In the genomic region with DNA sequence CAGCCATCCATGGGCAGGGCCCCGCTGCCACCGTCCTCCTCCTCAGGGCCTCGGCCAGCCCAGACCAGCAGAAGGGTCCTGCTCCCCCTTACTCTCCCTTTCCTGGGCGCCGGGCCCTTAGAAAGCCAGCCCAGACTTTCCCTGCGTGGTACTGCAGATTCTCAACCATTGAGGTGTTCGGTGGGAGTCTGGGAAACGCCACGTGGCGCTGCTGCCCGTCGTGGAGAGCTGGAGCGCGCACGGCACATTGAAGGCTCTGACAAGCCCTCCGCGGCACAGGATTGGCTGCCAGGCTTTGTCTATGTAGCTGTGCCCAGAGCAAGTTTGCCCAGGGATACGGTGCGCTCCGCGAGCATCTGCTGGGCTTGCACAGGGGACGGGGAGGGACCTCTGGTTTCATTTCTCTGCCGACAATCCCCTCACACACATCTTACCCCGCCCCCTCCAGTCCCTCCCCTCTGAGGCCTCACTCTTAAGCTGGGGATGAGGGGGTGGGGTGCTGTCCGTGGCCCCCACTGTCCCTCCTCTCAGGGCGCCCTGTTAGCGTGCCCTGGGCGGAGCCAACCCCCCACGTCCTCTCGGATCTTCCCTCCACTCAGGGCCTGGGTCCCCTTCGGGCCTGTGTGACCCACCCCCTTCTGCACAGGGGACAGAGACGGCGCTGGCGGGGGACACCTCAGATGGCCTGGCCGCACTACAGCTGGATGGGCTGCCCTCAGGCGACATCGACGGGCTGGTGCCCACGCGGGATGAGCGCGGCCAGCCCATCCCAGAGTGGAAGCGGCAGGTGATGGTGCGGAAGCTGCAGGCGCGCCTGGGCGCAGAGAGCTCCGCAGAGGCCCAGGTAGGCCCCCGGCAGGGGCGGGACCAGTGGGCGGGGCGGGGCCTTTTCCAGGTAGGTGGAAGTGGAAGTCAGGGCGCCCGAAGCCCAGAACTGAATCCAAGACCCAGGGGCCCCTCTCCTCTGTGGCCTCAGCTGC, we compare ENCODE assay signal across 1 cellular context.
TF ChIP-seq lines count a peak whose summit lies in the region.

No MANE protein-coding gene starts in this region.

TF ChIP-seq in IMR-90, 13 proteins besides CTCF, POLR2A, EP300 and RAD21:
- TF ChIP-seq MAFK (IDR thresholded peaks at IDR 0.05; ENCODE audit: low read depth, low read length) (no peak), RFX5 (IDR thresholded peaks at IDR 0.05; ENCODE audit: low read depth, low read length) (no peak), RCOR1 (IDR thresholded peaks at IDR 0.05; ENCODE audit: insufficient replicate concordance, low read length) (no peak), BHLHE40 (IDR thresholded peaks at IDR 0.05; ENCODE audit: low read depth, low read length) (no peak)
- TF ChIP-seq, protein P1, sequence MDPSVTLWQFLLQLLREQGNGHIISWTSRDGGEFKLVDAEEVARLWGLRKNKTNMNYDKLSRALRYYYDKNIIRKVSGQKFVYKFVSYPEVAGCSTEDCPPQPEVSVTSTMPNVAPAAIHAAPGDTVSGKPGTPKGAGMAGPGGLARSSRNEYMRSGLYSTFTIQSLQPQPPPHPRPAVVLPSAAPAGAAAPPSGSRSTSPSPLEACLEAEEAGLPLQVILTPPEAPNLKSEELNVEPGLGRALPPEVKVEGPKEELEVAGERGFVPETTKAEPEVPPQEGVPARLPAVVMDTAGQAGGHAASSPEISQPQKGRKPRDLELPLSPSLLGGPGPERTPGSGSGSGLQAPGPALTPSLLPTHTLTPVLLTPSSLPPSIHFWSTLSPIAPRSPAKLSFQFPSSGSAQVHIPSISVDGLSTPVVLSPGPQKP (IDR thresholded peaks at IDR 0.05; ENCODE audit: borderline replicate concordance, low read depth, low read length) = no peak
- TF ChIP-seq, protein P2, sequence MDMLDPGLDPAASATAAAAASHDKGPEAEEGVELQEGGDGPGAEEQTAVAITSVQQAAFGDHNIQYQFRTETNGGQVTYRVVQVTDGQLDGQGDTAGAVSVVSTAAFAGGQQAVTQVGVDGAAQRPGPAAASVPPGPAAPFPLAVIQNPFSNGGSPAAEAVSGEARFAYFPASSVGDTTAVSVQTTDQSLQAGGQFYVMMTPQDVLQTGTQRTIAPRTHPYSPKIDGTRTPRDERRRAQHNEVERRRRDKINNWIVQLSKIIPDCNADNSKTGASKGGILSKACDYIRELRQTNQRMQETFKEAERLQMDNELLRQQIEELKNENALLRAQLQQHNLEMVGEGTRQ (IDR thresholded peaks at IDR 0.05; ENCODE audit: low read depth, low read length) = no peak
